Comparison of ENCODE assay signal across 8 cellular contexts in genomic region chr20:37282558-37282957, GRCh38. TPM values are rescaled to one million over a fixed set of nuclear protein-coding genes. Genes with fewer than 3 reads are reported as not detected.
DNase-seq lines count a peak whose midpoint lies in the region; ATAC-seq and TF ChIP-seq lines count a peak whose summit lies in the region.
"Had no signal": no experiment of that assay in that cellular context is flagged by ENCODE, and none has a peak within 500 bp of the region (broad histone marks: within the 10 kb centered on the region; RNA-seq: fewer than 3 reads in every experiment).

No MANE protein-coding gene starts in this region.

- no peaks in the 10 kb centered on the region for H3K27me3 ChIP-seq in GM23338 (ENCODE audit: insufficient read depth)
- no peaks in the 10 kb centered on the region for H3K27me3 ChIP-seq in SK-N-SH (ENCODE audit: insufficient read depth)
- H3K27me3 ChIP-seq in gastroesophageal sphincter: peaks cover 4% of the 10 kb centered on the region
- H3K27me3 ChIP-seq in stomach: no peaks in the 10 kb centered on the region
- H3K27me3 ChIP-seq: Peyer's patch had no signal

- H3K79me2 ChIP-seq in GM23338 (replicated peaks; ENCODE audit: insufficient read depth) (no peaks in the 10 kb centered on the region), SK-N-SH (ENCODE audit: insufficient read depth) (no peaks in the 10 kb centered on the region)

- H3K4me3 Mint-ChIP-seq in GM23338: no peak overlapping the region

- H3K27ac ChIP-seq in GM23338 (ENCODE audit: low read depth): 0 out of 2 replicates have a peak overlapping the region, but pooled peaks have one; percentile 40
- H3K27ac ChIP-seq in SK-N-SH (ENCODE audit: low read depth in 2 of 2, low read length in 1 of 2): peak overlapping the region in 1 of 2 experiments; percentile 29; a peak in 1 of 4 replicates
- H3K27ac ChIP-seq in gastroesophageal sphincter: peak overlapping the region in 2 of 4 donors; percentile 54 to 56
- H3K27ac ChIP-seq in stomach: no peak overlapping the region

- H3K4me3 ChIP-seq in GM23338: no peak overlapping the region
- no peak overlapping the region for H3K4me3 ChIP-seq in SK-N-SH (ENCODE audit: low read depth in 2 of 2, low read length in 1 of 2)
- H3K4me3 ChIP-seq in gastroesophageal sphincter: no peak overlapping the region
- H3K4me3 ChIP-seq in stomach: no peak overlapping the region
- H3K4me3 ChIP-seq: Peyer's patch had no signal

- H3K9me3 ChIP-seq in SK-N-SH (no peaks in the 10 kb centered on the region), gastroesophageal sphincter (no peaks in the 10 kb centered on the region), stomach (no peaks in the 10 kb centered on the region)
- H3K9me3 ChIP-seq: Peyer's patch had no signal

- no peak overlapping the region; the same call in 1 of the 2 replicates for H3K27ac Mint-ChIP-seq in GM23338

- no peaks in the 10 kb centered on the region for H3K36me3 Mint-ChIP-seq in GM23338 (ENCODE audit: low read depth)

- ATAC-seq in GM23338 (peak; percentile 42), gastroesophageal sphincter (peak; percentile 69), HG02885 (IDR thresholded peaks at IDR 0.05; ENCODE audit: poor library complexity, unreplicated experiment) (no peak), GM21367 (IDR thresholded peaks at IDR 0.05; ENCODE audit: unreplicated experiment) (no peak)

- H3K4me1 Mint-ChIP-seq in GM23338: peaks cover 13% of the 10 kb centered on the region

- TF ChIP-seq CTCF in GM23338 (conservative IDR thresholded peaks at IDR 0.05; ENCODE audit: low read depth in 2 of 2): peak; percentile 40 to 63
- peak; percentile 58 for TF ChIP-seq CTCF in SK-N-SH (IDR thresholded peaks at IDR 0.05)
- peak in 3 of 4 experiments; percentile 63 to 79 (median 64) for TF ChIP-seq CTCF in gastroesophageal sphincter (IDR thresholded peaks at IDR 0.05)
- TF ChIP-seq CTCF in stomach (IDR thresholded peaks at IDR 0.05): peak in 4 of 7 experiments; percentile 13 to 42 (median 28)

- H3K36me3 ChIP-seq in GM23338 (ENCODE audit: insufficient read depth) (no peaks in the 10 kb centered on the region), SK-N-SH (replicated peaks in 1 of 2; ENCODE audit: control insufficient read depth in 1 of 2, insufficient read depth in 2 of 2, low read length in 1 of 2) (no peaks in the 10 kb centered on the region), gastroesophageal sphincter (no peaks in the 10 kb centered on the region), stomach (no peaks in the 10 kb centered on the region)
- H3K36me3 ChIP-seq: Peyer's patch had no signal

- CTCF ChIA-PET in SK-N-SH (lab: Yijun Ruan, JAX): interaction anchor here (0.6 to 1.5 kb wide), 6 partner anchors 28 to 252 kb away, joined by 3 to 5 read pairs (median 4); no protein-coding TSS in a partner anchor

- 86% methylated on average over 6 of the region's 6 CpGs for WGBS in SK-N-SH (ENCODE audit: low lambda C conversion rate)
- 28 to 33% methylated on average over 5 to 6 of the region's 6 CpGs for WGBS in gastroesophageal sphincter (ENCODE audit: low coverage in 1 of 2), 2 donors
- WGBS in stomach, 5 donors: 49 to 69% (median 65%) methylated on average over 6 of the region's 6 CpGs

- DNase-seq in GM23338 (ENCODE audit: low spot score) (peak; percentile 71), SK-N-SH (no peak), stomach (no peak)
- DNase-seq in activated T-cell treated with anti-CD3 and anti-CD28 coated beads, Interleukin-2, amount 50 U/mL, for 1 hour: no peak

- H3F3A ChIP-seq in GM23338 (replicated peaks; ENCODE audit: low read depth): no peaks in the 10 kb centered on the region
- no peaks in the 10 kb centered on the region for H3F3A ChIP-seq in SK-N-SH (replicated peaks; ENCODE audit: insufficient read depth)

- TF ChIP-seq EP300 in SK-N-SH (IDR thresholded peaks at IDR 0.05; ENCODE audit: borderline replicate concordance in 1 of 2, low read depth in 1 of 2, low read length in 1 of 2): no peak
- TF ChIP-seq EP300 in gastroesophageal sphincter (IDR thresholded peaks at IDR 0.05): no peak
- TF ChIP-seq EP300 in stomach (IDR thresholded peaks at IDR 0.05): no peak

- H3K4me1 ChIP-seq in GM23338 (ENCODE audit: insufficient read depth): peaks cover 12% of the 10 kb centered on the region
- peaks cover 0 to 25% of the 10 kb centered on the region in 2 experiments; a peak in 1 of 4 replicates for H3K4me1 ChIP-seq in SK-N-SH (ENCODE audit: control insufficient read depth in 1 of 2, insufficient read depth in 2 of 2, low read depth in 1 of 2, low read length in 1 of 2)
- peaks cover 0 to 9% (median 0%) of the 10 kb centered on the region in 3 donors for H3K4me1 ChIP-seq in gastroesophageal sphincter
- peaks cover 0 to 1% (median 0%) of the 10 kb centered on the region in 4 donors for H3K4me1 ChIP-seq in stomach

- intact Hi-C loops in stomach (cut with DNase I; ENCODE audit: low total_unique reads): no loop called here

- H3K9me2 ChIP-seq in GM23338 (ENCODE audit: insufficient read depth): no peaks in the 10 kb centered on the region
- no peaks in the 10 kb centered on the region for H3K9me2 ChIP-seq in SK-N-SH

- H2AFZ ChIP-seq in GM23338: peak overlapping the region; percentile 90
- peak overlapping the region; percentile 69 for H2AFZ ChIP-seq in SK-N-SH (ENCODE audit: low read depth)

- TF ChIP-seq POLR2A in gastroesophageal sphincter (IDR thresholded peaks at IDR 0.05): no peak
- no peak for TF ChIP-seq POLR2A in stomach (IDR thresholded peaks at IDR 0.05)

- peak; percentile 55 for TF ChIP-seq RAD21 in SK-N-SH (IDR thresholded peaks at IDR 0.05; ENCODE audit: low read length)

- H4K20me1 ChIP-seq in GM23338 (replicated peaks; ENCODE audit: insufficient read depth) (no peaks in the 10 kb centered on the region), SK-N-SH (ENCODE audit: insufficient read depth) (no peaks in the 10 kb centered on the region)

- H3K9ac ChIP-seq in SK-N-SH: no peak overlapping the region

- H3K9me3 Mint-ChIP-seq in GM23338: no peaks in the 10 kb centered on the region

- H3K4me2 ChIP-seq in GM23338: 0 out of 2 replicates have a peak overlapping the region, but pooled peaks have one; percentile 15
- H3K4me2 ChIP-seq in SK-N-SH: no peak overlapping the region

- H3K27me3 Mint-ChIP-seq in GM23338 (ENCODE audit: insufficient read depth, low read depth, poor library complexity): peaks cover 3% of the 10 kb centered on the region

- POLR2A ChIA-PET in SK-N-SH (lab: Yijun Ruan, JAX): no interaction called here

TF ChIP-seq in GM23338, 12 proteins besides CTCF, POLR2A, EP300 and RAD21:
- no peak for TF ChIP-seq CREB1 (CRISPR knock-in tag; IDR thresholded peaks at IDR 0.05; ENCODE audit: low read depth)
- no peak for TF ChIP-seq EZH2phosphoT487 (IDR thresholded peaks at IDR 0.05; ENCODE audit: unreplicated experiment)

TF ChIP-seq in SK-N-SH, 30 proteins besides CTCF, POLR2A, EP300 and RAD21:
- peak; percentile 27; the same call in 1 of the 2 replicates for TF ChIP-seq SMC3 (IDR thresholded peaks at IDR 0.05; ENCODE audit: low read depth, low read length)
- no peak for TF ChIP-seq TEAD4 (IDR thresholded peaks at IDR 0.05; ENCODE audit: borderline replicate concordance, insufficient read depth)
- no peak for TF ChIP-seq CHD2 (IDR thresholded peaks at IDR 0.05; ENCODE audit: low read length, partially characterized antibody)
- no peak for TF ChIP-seq EZH2phosphoT487 (IDR thresholded peaks at IDR 0.05; ENCODE audit: borderline replicate concordance, low read depth)

RNA-seq across cellular contexts. Expression of gene MANBAL, which starts 6.9 kb away (rescaled TPM):
- 28.4 and 31.7 TPM in 2 replicates for total RNA-seq in GM23338 (2014; rRNA removed; shearing (Covaris generic))
- 44.2 and 48.1 TPM in 2 replicates for polyA plus RNA-seq in GM23338 (2016; fragmentation: Nextera tagmentation; extraction: Ambion mirVana)
- polyA plus RNA-seq in SK-N-SH (2012; rRNA removed): 105 and 141 TPM in 2 replicates
- polyA plus RNA-seq in SK-N-SH (2012; cell fraction: cytosol; rRNA removed): 96.7 and 125 TPM in 2 replicates
- polyA plus RNA-seq in SK-N-SH (2012; cell fraction: nucleus; rRNA removed): 67.4 and 78.5 TPM in 2 replicates
- 10 to 100 TPM; 28.2 to 53.0 (median 44.6) TPM for total RNA-seq in gastroesophageal sphincter
- total RNA-seq in stomach: 10 to 100 TPM in 3 of 5 donors, 1 to 10 TPM in 2; 2.3 to 27.5 (median 15.2) TPM
- polyA plus RNA-seq in stomach: 10 to 100 TPM; 43.5 to 57.7 (median 57.5) TPM

RNA-seq across cellular contexts. Expression of gene GHRH, which starts 20.9 kb away (rescaled TPM):
- not detected in 2 replicates for total RNA-seq in GM23338 (2014; rRNA removed; shearing (Covaris generic))
- polyA plus RNA-seq in GM23338 (2016; fragmentation: Nextera tagmentation; extraction: Ambion mirVana) (0.40 TPM in 1 of 2 replicates, not detected in the other), SK-N-SH (2012; rRNA removed) (not detected in 2 replicates), stomach (not detected)
- polyA plus RNA-seq in SK-N-SH (2012; cell fraction: cytosol; rRNA removed): not detected in 2 replicates
- polyA plus RNA-seq in SK-N-SH (2012; cell fraction: nucleus; rRNA removed): not detected in 2 replicates
- total RNA-seq in gastroesophageal sphincter (not detected), stomach (not detected)
- total RNA-seq: Peyer's patch had no signal

Comparison
In these comparisons a context has a peak if more than half of its experiments do, and no peak if none do; other contexts are left out.
1. ATAC-seq: peak in GM23338 (single experiment) and gastroesophageal sphincter (single experiment); none in HG02885 (single experiment) and GM21367 (single experiment).
2. Peak in every context shown above with its lines, with median percentiles within 50 percentile points of each other: CTCF ChIP-seq.